In genomic region chr6:33126101-33126714, GRCh38 we compare ENCODE assay signal across 8 cellular contexts. TPM values are rescaled to one million over a fixed set of nuclear protein-coding genes. Genes with fewer than 3 reads are reported as not detected.
A peak's percentile ranks its signal among the peaks of the same experiment; 100 is the strongest.
DNase-seq lines count a peak whose midpoint lies in the region; ATAC-seq, FAIRE-seq and TF ChIP-seq lines count a peak whose summit lies in the region.

No MANE protein-coding gene starts in this region.

- FAIRE-seq in bronchial epithelial cell (lab: Jason Lieb, UNC): no peak

- H3K4me3 ChIP-seq in bronchial epithelial cell (ENCODE audit: low read depth, low read length): no peak overlapping the region

- H3K27ac ChIP-seq in VCaP: no peak overlapping the region

- TF ChIP-seq CTCF in VCaP (conservative IDR thresholded peaks at IDR 0.05) (peak; percentile 48; the same call in 1 of the 2 replicates), bronchial epithelial cell (IDR thresholded peaks at IDR 0.05; ENCODE audit: insufficient read depth, low read length, severe bottlenecking) (peak; percentile 76)

- no peaks in the 10 kb centered on the region for H3K36me3 ChIP-seq in bronchial epithelial cell (ENCODE audit: control insufficient read depth, insufficient read depth, low read length)

- peak; percentile 25 for DNase-seq in COR-L47 (lab: John Stamatoyannopoulos, UW)
- DNase-seq in Kasumi-1 (lab: John Stamatoyannopoulos, UW): peak; percentile 14 to 43
- DNase-seq in bronchial epithelial cell (ENCODE audit: low read depth): peak; percentile 29
- peak; percentile 58 for DNase-seq in left kidney (ENCODE audit: low read depth, low spot score)
- peak; percentile 48 for DNase-seq in stimulated activated CD8-positive, alpha-beta memory T cell treated with anti-CD3 and anti-CD28 coated beads, Interleukin-15, amount 100 ng/mL, for 24 hours (ENCODE audit: low read depth)
- DNase-seq in NCI-H510A (lab: John Stamatoyannopoulos, UW): no peak

- ATAC-seq in GM21447 (IDR thresholded peaks at IDR 0.05; ENCODE audit: unreplicated experiment): no peak

- no peaks in the 10 kb centered on the region for H3K27me3 ChIP-seq in bronchial epithelial cell (ENCODE audit: control insufficient read depth, insufficient read depth, low read length)

RNA-seq across cellular contexts. Expression of gene HLA-DPB1, which starts 50.4 kb away (rescaled TPM):
- total RNA-seq in bronchial epithelial cell: 0.53 TPM in 1 of 2 replicates, not detected in the other

RNA-seq across cellular contexts. Expression of gene HLA-DPA1, which starts 52.8 kb away (rescaled TPM):
- total RNA-seq in bronchial epithelial cell: 0.26 and 1.1 TPM in 2 replicates
